36 cellular contexts compared by ENCODE assay signal in the genomic region with DNA sequence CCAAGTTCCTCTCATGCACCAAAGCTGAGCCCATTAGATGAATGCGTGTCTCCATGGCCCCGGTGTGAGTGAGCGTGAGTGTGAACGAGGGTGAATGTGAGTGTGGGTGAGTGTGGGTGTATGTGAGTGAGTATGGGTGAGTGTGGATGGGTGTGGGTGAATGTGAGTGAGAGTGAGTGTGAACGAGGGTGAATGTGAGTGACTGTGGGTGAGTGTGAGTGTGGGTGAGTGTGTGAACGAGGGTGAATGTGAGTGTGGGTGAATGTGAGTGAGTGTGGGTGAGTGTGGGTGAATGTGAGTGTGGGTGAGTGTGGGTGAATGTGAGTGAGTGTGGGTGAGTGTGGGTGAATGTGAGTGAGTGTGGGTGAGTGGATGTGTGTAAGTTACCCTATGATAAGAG.
"Had no signal": no experiment of that assay in that cellular context is flagged by ENCODE, and none has a peak within 500 bp of the region (broad histone marks: within the 10 kb centered on the region; RNA-seq: fewer than 3 reads in every experiment).

No MANE protein-coding gene starts in this region.

- H3K9me3 ChIP-seq: gastrocnemius medialis, heart right ventricle had no signal

- H2AFZ ChIP-seq: hepatocyte had no signal

- H3K27me3 ChIP-seq: brain microvascular endothelial cell, gastrocnemius medialis, heart right ventricle, hepatocyte had no signal

- H3K36me3 ChIP-seq: brain microvascular endothelial cell, gastrocnemius medialis, heart right ventricle, WERI-Rb-1 had no signal

- H3K27ac ChIP-seq: brain microvascular endothelial cell, epithelial cell of prostate, gastrocnemius medialis, heart right ventricle, hepatocyte, WERI-Rb-1 had no signal

- H3K79me2 ChIP-seq: hepatocyte had no signal

- H3K4me1 ChIP-seq: gastrocnemius medialis, heart right ventricle had no signal

- ATAC-seq: activated CD4-positive, alpha-beta T cell treated with anti-CD3 and anti-CD28 coated beads for 36 hours; activated naive CD4-positive, alpha-beta T cell treated with anti-CD3 and anti-CD28 coated beads, Interleukin-2, amount 50 U/mL, for 72 hours; activated T-cell treated with anti-CD3 and anti-CD28 coated beads, Interleukin-2, amount 50 U/mL, for 72 hours; gastrocnemius medialis; heart right ventricle; T-helper 17 cell had no signal

- FAIRE-seq: astrocyte, colon, endometrium, endothelial cell of umbilical vein had no signal

- DNase-seq: activated CD4-positive, alpha-beta memory T cell treated with anti-CD3 and anti-CD28 coated beads, Interleukin-2, amount 10 ng/mL, durations not matched to agents 7 days and 5 days; activated CD4-positive, alpha-beta T cell treated with anti-CD3 and anti-CD28 coated beads for 36 hours; activated CD4-positive, alpha-beta T cell treated with anti-CD3 and anti-CD28 coated beads, Interleukin-2, amount 10 ng/mL, durations not matched to agents 7 days and 5 days; activated CD4-positive, alpha-beta T cell treated with anti-CD3 and anti-CD28 coated beads, Interleukin-2, amount 50 U/mL, for 4 hours; activated CD4-positive, CD25-positive, alpha-beta regulatory T cell; activated CD4-positive, CD25-positive, alpha-beta regulatory T cell treated with anti-CD3 and anti-CD28 coated beads, Interleukin-2, amount 50 U/mL, for 72 hours; activated CD8-positive, alpha-beta memory T cell treated with anti-CD3 and anti-CD28 coated beads, Interleukin-2, amount 50 U/mL, for 48 hours; activated gamma-delta T cell; activated naive CD4-positive, alpha-beta T cell; activated naive CD4-positive, alpha-beta T cell treated with anti-CD3 and anti-CD28 coated beads, Interleukin-2, amount 10 ng/mL, durations not matched to agents 7 days and 5 days; activated naive CD8-positive, alpha-beta T cell treated with anti-CD3 and anti-CD28 coated beads, Interleukin-2, amount 10 ng/mL, durations not matched to agents 7 days and 5 days; activated T-cell treated with anti-CD3 and anti-CD28 coated beads for 4 hours; activated T-cell treated with anti-CD3 and anti-CD28 coated beads, Interleukin-2, amount 50 U/mL, for 24 hours; activated T-cell treated with anti-CD3 and anti-CD28 coated beads, Interleukin-2, amount 50 U/mL, for 72 hours; amniotic stem cell; anterior cingulate cortex; brain microvascular endothelial cell; caudate nucleus; cortex of kidney; dermis blood vessel endothelial cell; effector CD8-positive, alpha-beta T cell; foreskin fibroblast; gastrocnemius medialis; glutamatergic neuron; heart right ventricle; T-helper 1 cell; T-helper 17 cell; T1000; WERI-Rb-1 had no signal

- H3K4me3 ChIP-seq: gastrocnemius medialis, heart right ventricle, hepatocyte had no signal

- H3K4me2 ChIP-seq: hepatocyte had no signal
